In the genomic region with DNA sequence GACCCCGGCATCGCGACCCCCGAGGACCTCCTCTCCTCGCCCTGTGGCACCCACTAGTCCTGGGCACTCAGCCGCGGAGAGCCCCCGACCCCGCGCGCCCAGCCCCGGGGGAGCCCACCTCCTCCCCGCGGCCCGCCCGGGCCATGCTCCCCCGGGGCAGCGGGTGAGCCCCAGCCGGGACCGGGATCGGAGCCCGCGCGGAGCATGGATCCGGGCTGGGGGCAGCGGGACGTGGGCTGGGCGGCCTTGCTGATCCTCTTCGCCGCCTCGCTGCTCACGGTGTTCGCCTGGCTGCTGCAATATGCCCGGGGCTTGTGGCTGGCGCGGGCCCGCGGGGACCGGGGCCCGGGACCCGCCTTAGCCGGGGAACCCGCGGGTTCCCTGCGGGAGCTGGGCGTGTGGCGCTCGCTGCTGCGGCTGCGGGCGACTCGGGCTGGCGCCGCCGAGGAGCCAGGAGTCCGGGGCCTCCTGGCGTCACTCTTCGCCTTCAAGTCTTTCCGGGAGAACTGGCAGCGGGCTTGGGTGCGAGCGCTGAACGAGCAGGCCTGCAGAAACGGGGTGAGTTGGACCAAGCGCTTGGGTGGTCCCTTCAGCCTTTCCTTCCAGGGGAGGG, we compare ENCODE assay signal across 1 cellular context.
TF ChIP-seq lines count a peak whose summit lies in the region.

No MANE protein-coding gene starts in this region.

TF ChIP-seq in K562, 482 proteins besides CTCF, POLR2A, EP300 and RAD21 (continued from another document):
- TF ChIP-seq, protein P1, sequence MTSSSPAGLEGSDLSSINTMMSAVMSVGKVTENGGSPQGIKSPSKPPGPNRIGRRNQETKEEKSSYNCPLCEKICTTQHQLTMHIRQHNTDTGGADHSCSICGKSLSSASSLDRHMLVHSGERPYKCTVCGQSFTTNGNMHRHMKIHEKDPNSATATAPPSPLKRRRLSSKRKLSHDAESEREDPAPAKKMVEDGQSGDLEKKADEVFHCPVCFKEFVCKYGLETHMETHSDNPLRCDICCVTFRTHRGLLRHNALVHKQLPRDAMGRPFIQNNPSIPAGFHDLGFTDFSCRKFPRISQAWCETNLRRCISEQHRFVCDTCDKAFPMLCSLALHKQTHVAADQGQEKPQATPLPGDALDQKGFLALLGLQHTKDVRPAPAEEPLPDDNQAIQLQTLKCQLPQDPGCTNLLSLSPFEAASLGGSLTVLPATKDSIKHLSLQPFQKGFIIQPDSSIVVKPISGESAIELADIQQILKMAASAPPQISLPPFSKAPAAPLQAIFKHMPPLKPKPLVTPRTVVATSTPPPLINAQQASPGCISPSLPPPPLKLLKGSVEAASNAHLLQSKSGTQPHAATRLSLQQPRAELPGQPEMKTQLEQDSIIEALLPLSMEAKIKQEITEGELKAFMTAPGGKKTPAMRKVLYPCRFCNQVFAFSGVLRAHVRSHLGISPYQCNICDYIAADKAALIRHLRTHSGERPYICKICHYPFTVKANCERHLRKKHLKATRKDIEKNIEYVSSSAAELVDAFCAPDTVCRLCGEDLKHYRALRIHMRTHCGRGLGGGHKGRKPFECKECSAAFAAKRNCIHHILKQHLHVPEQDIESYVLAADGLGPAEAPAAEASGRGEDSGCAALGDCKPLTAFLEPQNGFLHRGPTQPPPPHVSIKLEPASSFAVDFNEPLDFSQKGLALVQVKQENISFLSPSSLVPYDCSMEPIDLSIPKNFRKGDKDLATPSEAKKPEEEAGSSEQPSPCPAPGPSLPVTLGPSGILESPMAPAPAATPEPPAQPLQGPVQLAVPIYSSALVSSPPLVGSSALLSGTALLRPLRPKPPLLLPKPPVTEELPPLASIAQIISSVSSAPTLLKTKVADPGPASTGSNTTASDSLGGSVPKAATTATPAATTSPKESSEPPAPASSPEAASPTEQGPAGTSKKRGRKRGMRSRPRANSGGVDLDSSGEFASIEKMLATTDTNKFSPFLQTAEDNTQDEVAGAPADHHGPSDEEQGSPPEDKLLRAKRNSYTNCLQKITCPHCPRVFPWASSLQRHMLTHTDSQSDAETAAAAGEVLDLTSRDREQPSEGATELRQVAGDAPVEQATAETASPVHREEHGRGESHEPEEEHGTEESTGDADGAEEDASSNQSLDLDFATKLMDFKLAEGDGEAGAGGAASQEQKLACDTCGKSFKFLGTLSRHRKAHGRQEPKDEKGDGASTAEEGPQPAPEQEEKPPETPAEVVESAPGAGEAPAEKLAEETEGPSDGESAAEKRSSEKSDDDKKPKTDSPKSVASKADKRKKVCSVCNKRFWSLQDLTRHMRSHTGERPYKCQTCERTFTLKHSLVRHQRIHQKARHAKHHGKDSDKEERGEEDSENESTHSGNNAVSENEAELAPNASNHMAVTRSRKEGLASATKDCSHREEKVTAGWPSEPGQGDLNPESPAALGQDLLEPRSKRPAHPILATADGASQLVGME (CRISPR knock-in tag; IDR thresholded peaks at IDR 0.05): no peak
